14 cellular contexts compared by ENCODE assay signal in genomic region chr2:186031229-186031628, GRCh38.
"Had no signal": no experiment of that assay in that cellular context is flagged by ENCODE, and none has a peak within 500 bp of the region (broad histone marks: within the 10 kb centered on the region; RNA-seq: fewer than 3 reads in every experiment).

No MANE protein-coding gene starts in this region.

- H3K36me3 Mint-ChIP-seq: activated CD4-positive, alpha-beta memory T cell treated with anti-CD3 and anti-CD28 coated beads for 36 hours; type B pancreatic cell had no signal

- ATAC-seq: activated T-cell treated with anti-CD3 and anti-CD28 coated beads, Interleukin-2, amount 50 U/mL, for 72 hours; stimulated activated naive CD8-positive, alpha-beta T cell treated with anti-CD3 and anti-CD28 coated beads, Interleukin-15, Interleukin-2, amounts not matched to agents 100 U/mL and 50 U/mL, for 24 hours had no signal

- H3K27ac Mint-ChIP-seq: activated CD4-positive, alpha-beta memory T cell treated with anti-CD3 and anti-CD28 coated beads for 36 hours; activated naive CD8-positive, alpha-beta T cell treated with anti-CD3 and anti-CD28 coated beads for 36 hours; activated T-cell treated with anti-CD3 and anti-CD28 coated beads, Interleukin-2, amount 50 U/mL, for 72 hours; endodermal cell; type B pancreatic cell had no signal

- DNase-seq: activated CD4-positive, alpha-beta memory T cell treated with anti-CD3 and anti-CD28 coated beads for 36 hours; activated CD4-positive, alpha-beta T cell treated with anti-CD3 and anti-CD28 coated beads for 1 hour; activated gamma-delta T cell treated with Interleukin-2 at 50 U/mL for 16 hours; activated naive CD8-positive, alpha-beta T cell treated with anti-CD3 and anti-CD28 coated beads for 36 hours; activated T-cell treated with anti-CD3 and anti-CD28 coated beads, Interleukin-2, amount 50 U/mL, for 72 hours; brain microvascular endothelial cell; endodermal cell; erythroblast; stimulated activated CD4-positive, alpha-beta T cell treated with anti-CD3 and anti-CD28 coated beads, Interleukin-2, amount 100 ng/mL, for 48 hours; stimulated activated naive CD8-positive, alpha-beta T cell treated with anti-CD3 and anti-CD28 coated beads, Interleukin-15, Interleukin-2, amounts not matched to agents 100 U/mL and 50 U/mL, for 24 hours had no signal

- H3K4me1 Mint-ChIP-seq: activated naive CD8-positive, alpha-beta T cell treated with anti-CD3 and anti-CD28 coated beads for 36 hours; endodermal cell had no signal

- H3K27ac ChIP-seq: brain microvascular endothelial cell, hepatocyte, parathyroid adenoma, suprapubic skin had no signal

- H3K27me3 Mint-ChIP-seq: activated CD4-positive, alpha-beta memory T cell treated with anti-CD3 and anti-CD28 coated beads for 36 hours; activated naive CD8-positive, alpha-beta T cell treated with anti-CD3 and anti-CD28 coated beads for 36 hours; type B pancreatic cell had no signal

- H3K4me3 Mint-ChIP-seq: activated CD4-positive, alpha-beta memory T cell treated with anti-CD3 and anti-CD28 coated beads for 36 hours; activated naive CD8-positive, alpha-beta T cell treated with anti-CD3 and anti-CD28 coated beads for 36 hours; activated T-cell treated with anti-CD3 and anti-CD28 coated beads, Interleukin-2, amount 50 U/mL, for 72 hours; endodermal cell; type B pancreatic cell had no signal

- H3K9me3 Mint-ChIP-seq: activated CD4-positive, alpha-beta memory T cell treated with anti-CD3 and anti-CD28 coated beads for 36 hours; activated naive CD8-positive, alpha-beta T cell treated with anti-CD3 and anti-CD28 coated beads for 36 hours; activated T-cell treated with anti-CD3 and anti-CD28 coated beads, Interleukin-2, amount 50 U/mL, for 72 hours; endodermal cell; type B pancreatic cell had no signal

- H3K4me3 ChIP-seq: hepatocyte, suprapubic skin had no signal
